8 cellular contexts compared by ENCODE assay signal in the genomic region with DNA sequence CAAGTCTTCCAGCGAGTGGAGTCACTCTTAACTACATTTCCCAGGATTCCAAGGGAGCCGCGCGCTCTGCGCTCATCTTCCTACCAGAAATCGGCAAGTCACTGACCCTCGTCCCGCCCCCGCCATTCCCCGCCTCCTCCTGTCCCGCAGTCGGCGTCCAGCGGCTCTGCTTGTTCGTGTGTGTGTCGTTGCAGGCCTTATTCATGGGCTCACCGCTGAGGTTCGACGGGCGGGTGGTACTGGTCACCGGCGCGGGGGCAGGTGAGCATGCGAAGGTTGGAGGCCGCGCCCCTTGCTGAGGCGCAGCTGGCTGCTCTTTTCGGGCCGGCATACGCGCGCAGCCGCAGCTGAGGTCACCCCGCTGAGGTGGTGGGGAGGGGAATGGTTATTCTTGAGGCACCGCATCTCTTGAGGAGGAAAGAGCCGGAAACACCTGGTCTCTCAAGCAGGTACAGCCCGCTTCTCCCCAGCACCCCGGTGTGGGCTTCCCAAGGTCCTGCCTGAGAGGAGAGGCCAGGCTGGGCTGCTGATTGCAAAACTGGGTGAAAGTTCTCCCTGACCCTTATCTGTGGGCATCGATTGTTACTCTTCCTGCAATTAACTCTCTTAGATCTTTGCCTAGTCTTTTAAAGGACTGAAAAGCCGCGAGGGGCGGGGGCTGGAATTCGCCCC.
DNase-seq lines count a peak whose midpoint lies in the region; ATAC-seq and TF ChIP-seq lines count a peak whose summit lies in the region.

A gene with protein sequence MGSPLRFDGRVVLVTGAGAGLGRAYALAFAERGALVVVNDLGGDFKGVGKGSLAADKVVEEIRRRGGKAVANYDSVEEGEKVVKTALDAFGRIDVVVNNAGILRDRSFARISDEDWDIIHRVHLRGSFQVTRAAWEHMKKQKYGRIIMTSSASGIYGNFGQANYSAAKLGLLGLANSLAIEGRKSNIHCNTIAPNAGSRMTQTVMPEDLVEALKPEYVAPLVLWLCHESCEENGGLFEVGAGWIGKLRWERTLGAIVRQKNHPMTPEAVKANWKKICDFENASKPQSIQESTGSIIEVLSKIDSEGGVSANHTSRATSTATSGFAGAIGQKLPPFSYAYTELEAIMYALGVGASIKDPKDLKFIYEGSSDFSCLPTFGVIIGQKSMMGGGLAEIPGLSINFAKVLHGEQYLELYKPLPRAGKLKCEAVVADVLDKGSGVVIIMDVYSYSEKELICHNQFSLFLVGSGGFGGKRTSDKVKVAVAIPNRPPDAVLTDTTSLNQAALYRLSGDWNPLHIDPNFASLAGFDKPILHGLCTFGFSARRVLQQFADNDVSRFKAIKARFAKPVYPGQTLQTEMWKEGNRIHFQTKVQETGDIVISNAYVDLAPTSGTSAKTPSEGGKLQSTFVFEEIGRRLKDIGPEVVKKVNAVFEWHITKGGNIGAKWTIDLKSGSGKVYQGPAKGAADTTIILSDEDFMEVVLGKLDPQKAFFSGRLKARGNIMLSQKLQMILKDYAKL (plus strand): TSS at position 125 of the 672 bp plus-strand sequence. CDS start 79 bp downstream, at position 204.

- peak within 1 kb of the TSS; percentile 91 for H3K4me3 Mint-ChIP-seq in central memory CD8-positive, alpha-beta T cell

- peaks cover 26% of the 10 kb centered on the region for H3K4me1 Mint-ChIP-seq in central memory CD8-positive, alpha-beta T cell

- H3K27ac Mint-ChIP-seq in central memory CD8-positive, alpha-beta T cell (ENCODE audit: low read depth): peak within 1 kb of the TSS; percentile 87

- H3K27me3 Mint-ChIP-seq in central memory CD8-positive, alpha-beta T cell: peaks cover 16% of the 10 kb centered on the region

- no peaks in the 10 kb centered on the region for H3K9me3 Mint-ChIP-seq in central memory CD8-positive, alpha-beta T cell

- ATAC-seq in HG03196 (IDR thresholded peaks at IDR 0.05; ENCODE audit: unreplicated experiment): peak; percentile 96
- peak; percentile 90 for ATAC-seq in central memory CD8-positive, alpha-beta T cell (replicated peaks; ENCODE audit: extremely low read depth, poor library complexity, severe bottlenecking)

- peak; percentile 87 for DNase-seq in AG08396 (ENCODE audit: low spot score)
- DNase-seq in NCI-H345 (lab: John Stamatoyannopoulos, UW): peak; percentile 89
- peak; percentile 59 for DNase-seq in activated CD4-positive, CD25-positive, alpha-beta regulatory T cell treated with anti-CD3 and anti-CD28 coated beads, Interleukin-2, amount 50 U/mL, for 16 hours (ENCODE audit: low read depth, low spot score)
- DNase-seq in central memory CD8-positive, alpha-beta T cell (ENCODE audit: low spot score in 2 of 2): peak; percentile 57 to 58
- peak; percentile 95 for DNase-seq in islet precursor cell
- peak; percentile 66 to 74 (median 66) for DNase-seq in stimulated activated CD4-positive, alpha-beta T cell treated with anti-CD3 and anti-CD28 coated beads, Interleukin-12 subunit alpha, Interleukin-12 subunit beta, amount 100 ng/mL, for 48 hours (ENCODE audit: low read depth in 2 of 3, low spot score in 1 of 3)

- TF ChIP-seq POLR2A in GM18951 (IDR thresholded peaks at IDR 0.05; ENCODE audit: extremely low read depth, insufficient read depth, insufficient read length): peak; percentile 77

- H3K36me3 Mint-ChIP-seq in central memory CD8-positive, alpha-beta T cell (ENCODE audit: insufficient read depth): peaks cover 2% of the 10 kb centered on the region

- in situ Hi-C loops in GM18951 (cut with MboI; ENCODE audit: low sequenced_read_pairs, unreplicated experiment): loop anchor here (25.0 kb wide), 2 partner anchors 285 to 1010 kb away; a partner anchor contains a TSS

Comparison
In these comparisons a context has a peak if more than half of its experiments do, and no peak if none do; other contexts are left out.
1. Peak in every context shown above with its lines: DNase-seq and ATAC-seq.